In genomic region chr19:45467115-45467455, GRCh38 we compare ENCODE assay signal across 8 cellular contexts. TPM values are rescaled to one million over a fixed set of nuclear protein-coding genes. Genes with fewer than 3 reads are reported as not detected.
A peak's percentile ranks its signal among the peaks of the same experiment; 100 is the strongest.
DNase-seq lines count a peak whose midpoint lies in the region; ATAC-seq, FAIRE-seq and TF ChIP-seq lines count a peak whose summit lies in the region.

No MANE protein-coding gene starts in this region.

- no peaks in the 10 kb centered on the region for H3K27me3 ChIP-seq in trophoblast cell (ENCODE audit: insufficient read depth, low read length)

- CTCF ChIA-PET in OCI-LY7 (lab: Charles Lee; ENCODE audit: unreplicated experiment), result no interaction called here

- H3K9me3 ChIP-seq in OCI-LY7 (ENCODE audit: low read length) (no peaks in the 10 kb centered on the region), trophoblast cell (ENCODE audit: insufficient read depth, low read depth, low read length) (peaks cover 4% of the 10 kb centered on the region)

- H3K23ac ChIP-seq in trophoblast cell (ENCODE audit: low read length), result no peak overlapping the region

- peak overlapping the region; percentile 100 for H3K4me2 ChIP-seq in OCI-LY7 (ENCODE audit: low read length)
- H3K4me2 ChIP-seq in trophoblast cell (ENCODE audit: low read length), result peak overlapping the region; percentile 98

- H2AK5ac ChIP-seq in trophoblast cell (ENCODE audit: low read length), result no peak overlapping the region

- H3K9ac ChIP-seq in trophoblast cell (ENCODE audit: low read length), result no peak overlapping the region

- H2BK5ac ChIP-seq in trophoblast cell (ENCODE audit: low read depth, low read length, poor library complexity), result peak overlapping the region; percentile 44

- no TSS peak for BruUV-seq in OCI-LY7 (replicated peaks; lab: Mats Ljungman, UMichigan)

- DNase-seq in ELR (ENCODE audit: low read depth) (peak; percentile 30), OCI-LY7 (ENCODE audit: low spot score) (peak; percentile 27), epithelial cell of esophagus (ENCODE audit: low read depth) (no peak), trophoblast cell (peak in 1 of 2 donors; percentile 73), D721Med (ENCODE audit: insufficient read length, low spot score) (no peak), SHP77 treated with DMSO at 0.1 percent for 48 hours (lab: John Stamatoyannopoulos, UW) (no peak)

- H3K79me2 ChIP-seq in OCI-LY7 (ENCODE audit: insufficient read depth, low read depth, low read length) (no peaks in the 10 kb centered on the region; the same call in 1 of the 2 replicates), trophoblast cell (ENCODE audit: control insufficient read depth, insufficient read depth, low read length, poor library complexity) (peaks cover 2% of the 10 kb centered on the region)

- peak overlapping the region; percentile 74 for H2AFZ ChIP-seq in OCI-LY7 (ENCODE audit: low read length)
- H2AFZ ChIP-seq in trophoblast cell (ENCODE audit: insufficient read depth, low read length, poor library complexity), result peak overlapping the region; percentile 51

- no peak overlapping the region for H3K4ac ChIP-seq in trophoblast cell (ENCODE audit: low read depth, low read length)

- H3K4me3 ChIP-seq in OCI-LY7 (ENCODE audit: low read depth, low read length, poor library complexity, severe bottlenecking) (peak overlapping the region; percentile 81), epithelial cell of esophagus (ENCODE audit: low read length) (peak overlapping the region; percentile 91), trophoblast cell (ENCODE audit: low read depth, low read length) (peak overlapping the region; percentile 57)

- H4K91ac ChIP-seq in trophoblast cell (ENCODE audit: low read depth, low read length), result peak overlapping the region; percentile 70

- peak overlapping the region; percentile 7 for H2BK120ac ChIP-seq in trophoblast cell (ENCODE audit: insufficient read depth, low read length, poor library complexity)

- peak overlapping the region; percentile 9 for H3K14ac ChIP-seq in trophoblast cell (ENCODE audit: low read length)

- POLR2A ChIA-PET in OCI-LY7 (lab: Charles Lee), result interaction anchor here (0.6 to 1.6 kb wide), 4 partner anchors 10 to 253 kb away, joined by 4 to 6 read pairs (median 6); no protein-coding TSS in a partner anchor

- no peaks in the 10 kb centered on the region for H3K9me2 ChIP-seq in OCI-LY7 (ENCODE audit: insufficient read depth, low read length)

- no peaks in the 10 kb centered on the region for H3K36me3 ChIP-seq in OCI-LY7 (ENCODE audit: insufficient read depth, low read length)
- H3K36me3 ChIP-seq in trophoblast cell (ENCODE audit: control insufficient read depth in 1 of 2, insufficient read depth in 2 of 2, low read length in 2 of 2), result peaks cover 6 to 12% of the 10 kb centered on the region in 2 experiments

- peaks cover 9% of the 10 kb centered on the region for H3K79me1 ChIP-seq in trophoblast cell (ENCODE audit: low read length)

- 0 out of 2 replicates have a peak, but pooled peaks have one; percentile 46 for TF ChIP-seq CTCF in OCI-LY7 (conservative IDR thresholded peaks at IDR 0.05; ENCODE audit: low read length)
- no peak for TF ChIP-seq CTCF in epithelial cell of esophagus (IDR thresholded peaks at IDR 0.05; ENCODE audit: insufficient read depth, low read depth, low read length, missing control alignments)
- no peak for TF ChIP-seq CTCF in D721Med (IDR thresholded peaks at IDR 0.05; ENCODE audit: insufficient read depth, missing control alignments)

- ATAC-seq in HG03135 (IDR thresholded peaks at IDR 0.05; ENCODE audit: unreplicated experiment) (no peak), GM21528 (IDR thresholded peaks at IDR 0.05; ENCODE audit: low FRiP score, unreplicated experiment) (no peak)

- peak overlapping the region; percentile 7 for H2BK12ac ChIP-seq in trophoblast cell (ENCODE audit: low read length)

- intact Hi-C loops in OCI-LY7 (cut with micrococcal nuclease; ENCODE audit: unreplicated experiment), result no loop called here

- H3K18ac ChIP-seq in trophoblast cell (ENCODE audit: low read length), result peak overlapping the region; percentile 17

- FAIRE-seq in D721Med (lab: Jason Lieb, UNC), result no peak

- peak overlapping the region; percentile 44 for H4K8ac ChIP-seq in trophoblast cell (ENCODE audit: low read depth, low read length)

- H3K4me1 ChIP-seq in OCI-LY7 (ENCODE audit: insufficient read depth, low read length, poor library complexity, severe bottlenecking) (peaks cover 24% of the 10 kb centered on the region), trophoblast cell (ENCODE audit: control insufficient read depth in 1 of 2, insufficient read depth in 2 of 2, low read length in 2 of 2) (peaks cover 11 to 14% of the 10 kb centered on the region in 2 experiments)

- 0 out of 2 replicates have a peak, but pooled peaks cover 4% of the 10 kb centered on the region for H4K20me1 ChIP-seq in OCI-LY7 (ENCODE audit: insufficient read depth, low read length)

- H4K12ac ChIP-seq in trophoblast cell (ENCODE audit: low read depth, low read length), result peak overlapping the region; percentile 39

- no CpG with 5 or more reads among the region's 11 CpGs for WGBS in trophoblast cell (ENCODE audit: extremely low coverage, insufficient coverage, insufficient read length)

- H3K27ac ChIP-seq in OCI-LY7 (ENCODE audit: low read depth, low read length, poor library complexity, severe bottlenecking) (no peak overlapping the region), trophoblast cell (ENCODE audit: low read depth, low read length) (no peak overlapping the region)

RNA-seq across cellular contexts. Expression of gene FOSB, which starts 0.7 kb away (rescaled TPM):
- 1.2 and 2.3 TPM in 2 replicates for total RNA-seq in OCI-LY7 (2014; rRNA removed; shearing (Covaris generic))
- total RNA-seq in OCI-LY7 (2022), result 2.1 and 2.4 TPM in 2 replicates
- 37.2 and 40.1 TPM in 2 replicates for polyA plus RNA-seq in trophoblast cell (2013)

RNA-seq across cellular contexts. Expression of gene RTN2, which starts 29.8 kb away (rescaled TPM):
- total RNA-seq in OCI-LY7 (2014; rRNA removed; shearing (Covaris generic)), result 1.5 and 8.6 TPM in 2 replicates
- 7.6 and 9.1 TPM in 2 replicates for total RNA-seq in OCI-LY7 (2022)
- 68.7 and 72.2 TPM in 2 replicates for polyA plus RNA-seq in trophoblast cell (2013)

RNA-seq across cellular contexts. Expression of gene PPM1N, which starts 31.2 kb away (rescaled TPM):
- 1.4 and 1.6 TPM in 2 replicates for total RNA-seq in OCI-LY7 (2014; rRNA removed; shearing (Covaris generic))
- 2.8 and 2.9 TPM in 2 replicates for total RNA-seq in OCI-LY7 (2022)
- 32.0 and 34.1 TPM in 2 replicates for polyA plus RNA-seq in trophoblast cell (2013)

RNA-seq across cellular contexts. Expression of gene VASP, which starts 40.2 kb away (rescaled TPM):
- 37.4 and 62.8 TPM in 2 replicates for total RNA-seq in OCI-LY7 (2014; rRNA removed; shearing (Covaris generic))
- 39.6 and 51.6 TPM in 2 replicates for total RNA-seq in OCI-LY7 (2022)
- 229 and 249 TPM in 2 replicates for polyA plus RNA-seq in trophoblast cell (2013)

RNA-seq across cellular contexts. Expression of gene ERCC1, which starts 43.4 kb away (rescaled TPM):
- total RNA-seq in OCI-LY7 (2014; rRNA removed; shearing (Covaris generic)), result 125 and 126 TPM in 2 replicates
- 46.2 and 59.4 TPM in 2 replicates for total RNA-seq in OCI-LY7 (2022)
- polyA plus RNA-seq in trophoblast cell (2013), result 56.9 and 58.5 TPM in 2 replicates

Comparison
In these comparisons a context has a peak if more than half of its experiments do, and no peak if none do; other contexts are left out.
1. DNase-seq: peak in ELR (single experiment) and OCI-LY7 (single experiment); none in epithelial cell of esophagus (single experiment), D721Med (single experiment) and SHP77 treated with DMSO at 0.1 percent for 48 hours (single experiment).
2. Peak in every context shown above with its lines, with median percentiles within 50 percentile points of each other: H3K4me3 ChIP-seq.